In genomic region chr9:24044576-24044975, GRCh38 we compare ENCODE assay signal across 17 cellular contexts.
DNase-seq lines count a peak whose midpoint lies in the region; ATAC-seq and TF ChIP-seq lines count a peak whose summit lies in the region.
"Had no signal": no experiment of that assay in that cellular context is flagged by ENCODE, and none has a peak within 500 bp of the region (broad histone marks: within the 10 kb centered on the region; RNA-seq: fewer than 3 reads in every experiment).

No MANE protein-coding gene starts in this region.

- H3K27me3 Mint-ChIP-seq in Caco-2 (ENCODE audit: insufficient read depth, unreplicated experiment): no peaks in the 10 kb centered on the region

- no peak overlapping the region for H3K4me3 ChIP-seq in Caco-2 (ENCODE audit: low read depth, low read length)
- H3K4me3 ChIP-seq: BLaER1, GM23248, HAP-1 had no signal

- no TSS peak for BruUV-seq in Caco-2 (replicated peaks; lab: Mats Ljungman, UMichigan)

- DNase-seq in MV-4-11 (lab: John Stamatoyannopoulos, UW) (peak; percentile 20), RPMI8226 (peak; percentile 20), islet precursor cell (peak; percentile 61), Caco-2 (no peak), NCI-H146 (lab: John Stamatoyannopoulos, UW) (no peak), NCI-H510A (lab: John Stamatoyannopoulos, UW) (no peak), SHP77 (lab: John Stamatoyannopoulos, UW) (no peak)
- DNase-seq: 8988T; CD8-positive, alpha-beta T cell; DMS153; DMS79; GDM1; GM23248 had no signal

- H3K36me3 Mint-ChIP-seq in Caco-2 (ENCODE audit: insufficient read depth, unreplicated experiment): no peaks in the 10 kb centered on the region
- H3K36me3 Mint-ChIP-seq: CD14-positive monocyte; CD8-positive, alpha-beta T cell had no signal

- H3K4me1 Mint-ChIP-seq in Caco-2 (ENCODE audit: low read depth, unreplicated experiment): no peaks in the 10 kb centered on the region
- H3K4me1 Mint-ChIP-seq: CD14-positive monocyte had no signal

- no peaks in the 10 kb centered on the region for H3K4me1 ChIP-seq in Caco-2
- H3K4me1 ChIP-seq: BLaER1, HAP-1 had no signal

- H3K27me3 ChIP-seq in Caco-2 (replicated peaks; ENCODE audit: control insufficient read depth, insufficient read depth, low read length): no peaks in the 10 kb centered on the region
- H3K27me3 ChIP-seq: BLaER1 had no signal

- H3K36me3 ChIP-seq in Caco-2 (ENCODE audit: control insufficient read depth, insufficient read depth, low read length): no peaks in the 10 kb centered on the region
- H3K36me3 ChIP-seq: BLaER1, HAP-1 had no signal

- no peaks in the 10 kb centered on the region for H3K9me3 ChIP-seq in Caco-2
- H3K9me3 ChIP-seq: BLaER1, HAP-1 had no signal

- no peak for TF ChIP-seq CTCF in Caco-2 (IDR thresholded peaks at IDR 0.05; ENCODE audit: insufficient read depth in 1 of 2, low read depth in 1 of 2, low read length in 1 of 2, severe bottlenecking in 1 of 2, unreplicated experiment in 1 of 2)

- POLR2A ChIA-PET in Caco-2 (lab: Charles Lee): no interaction called here

- CTCF ChIA-PET in Caco-2 (lab: Charles Lee): no interaction called here

- H3K4me3 Mint-ChIP-seq in Caco-2 (ENCODE audit: unreplicated experiment): no peak overlapping the region
- H3K4me3 Mint-ChIP-seq: CD14-positive monocyte; CD8-positive, alpha-beta T cell had no signal

- peak; percentile 59 for ATAC-seq in GM18868 (IDR thresholded peaks at IDR 0.05; ENCODE audit: unreplicated experiment)
- ATAC-seq: CD8-positive, alpha-beta T cell had no signal

- H3K9me3 Mint-ChIP-seq in Caco-2 (ENCODE audit: unreplicated experiment): no peaks in the 10 kb centered on the region

- H3K27ac Mint-ChIP-seq in Caco-2 (ENCODE audit: unreplicated experiment): no peak overlapping the region
- H3K27ac Mint-ChIP-seq: CD14-positive monocyte; CD8-positive, alpha-beta T cell had no signal

- intact Hi-C loops in Caco-2 (cut with micrococcal nuclease; ENCODE audit: unreplicated experiment): no loop called here

Comparison
In these comparisons a context has a peak if more than half of its experiments do, and no peak if none do; other contexts are left out.
1. DNase-seq: peak in MV-4-11 (single experiment), RPMI8226 (single experiment) and islet precursor cell (single experiment); none in Caco-2 (0 of 2), NCI-H146 (single experiment), NCI-H510A (single experiment) and SHP77 (0 of 2).